8 cellular contexts compared by ENCODE assay signal in genomic region chr17:17782425-17783120, GRCh38. TPM values are rescaled to one million over a fixed set of nuclear protein-coding genes. Genes with fewer than 3 reads are reported as not detected.
DNase-seq lines count a peak whose midpoint lies in the region; ATAC-seq and TF ChIP-seq lines count a peak whose summit lies in the region.

No MANE protein-coding gene starts in this region.

- peak overlapping the region; percentile 41 to 46 for H3K4me3 ChIP-seq in prostate gland

- WGBS in prostate gland: under 1% methylated on average over 49 of the region's 73 CpGs

- peak overlapping the region; percentile 87 to 89 for H3K27ac ChIP-seq in prostate gland

- no peaks in the 10 kb centered on the region for H3K36me3 Mint-ChIP-seq in activated CD4-positive, alpha-beta memory T cell treated with anti-CD3 and anti-CD28 coated beads, Interleukin-2, amount 10 ng/mL, durations not matched to agents 7 days and 5 days (ENCODE audit: low read depth)
- H3K36me3 Mint-ChIP-seq in glutamatergic neuron (ENCODE audit: unreplicated experiment): no peaks in the 10 kb centered on the region

- peak overlapping the region; percentile 67 for H3K4me3 Mint-ChIP-seq in activated CD4-positive, alpha-beta memory T cell treated with anti-CD3 and anti-CD28 coated beads, Interleukin-2, amount 10 ng/mL, durations not matched to agents 7 days and 5 days
- H3K4me3 Mint-ChIP-seq in glutamatergic neuron (ENCODE audit: unreplicated experiment): peak overlapping the region; percentile 86

- ATAC-seq in HG02798 (IDR thresholded peaks at IDR 0.05; ENCODE audit: poor library complexity, unreplicated experiment) (peak; percentile 9), HG03159 (IDR thresholded peaks at IDR 0.05; ENCODE audit: unreplicated experiment) (no peak), HG02571 (IDR thresholded peaks at IDR 0.05; ENCODE audit: unreplicated experiment) (no peak), GM21529 (IDR thresholded peaks at IDR 0.05; ENCODE audit: unreplicated experiment) (no peak)

- peaks cover 9% of the 10 kb centered on the region for H3K4me1 Mint-ChIP-seq in activated CD4-positive, alpha-beta memory T cell treated with anti-CD3 and anti-CD28 coated beads, Interleukin-2, amount 10 ng/mL, durations not matched to agents 7 days and 5 days
- H3K4me1 Mint-ChIP-seq in glutamatergic neuron (ENCODE audit: low read depth, unreplicated experiment): peaks cover 39% of the 10 kb centered on the region

- H3K36me3 ChIP-seq in ES-I3 (ENCODE audit: insufficient read depth, low read length) (no peaks in the 10 kb centered on the region), prostate gland (no peaks in the 10 kb centered on the region)

- no peak for TF ChIP-seq CTCF in glutamatergic neuron (IDR thresholded peaks at IDR 0.05; ENCODE audit: partially characterized antibody, unreplicated experiment)
- TF ChIP-seq CTCF in prostate gland (IDR thresholded peaks at IDR 0.05): no peak

- intact Hi-C loops in prostate gland (cut with DNase I): no loop called here

- no peak for TF ChIP-seq POLR2A in prostate gland (IDR thresholded peaks at IDR 0.05)

- DNase-seq in activated CD4-positive, alpha-beta memory T cell treated with anti-CD3 and anti-CD28 coated beads, Interleukin-2, amount 10 ng/mL, durations not matched to agents 7 days and 5 days: no peak
- peak; percentile 75 for DNase-seq in glutamatergic neuron
- no peak for DNase-seq in prostate gland (ENCODE audit: low spot score)

- H3K4me1 ChIP-seq in ES-I3 (ENCODE audit: insufficient read depth, low read length) (peaks cover 26% of the 10 kb centered on the region), prostate gland (replicated peaks) (peaks cover 38% of the 10 kb centered on the region)

- CTCF ChIA-PET in activated CD4-positive, alpha-beta memory T cell treated with anti-CD3 and anti-CD28 coated beads, Interleukin-2, amount 10 ng/mL, durations not matched to agents 7 days and 5 days (lab: Charles Lee): interaction anchor here (0.8 kb wide), 1 partner anchor 11 kb away, joined by 4 read pairs; no protein-coding TSS in a partner anchor

- peak overlapping the region; percentile 68 for H3K9ac ChIP-seq in ES-I3 (ENCODE audit: low read depth, low read length)

- H3K27me3 ChIP-seq in prostate gland (replicated peaks; ENCODE audit: insufficient read depth): no peaks in the 10 kb centered on the region

- H3K27me3 Mint-ChIP-seq in activated CD4-positive, alpha-beta memory T cell treated with anti-CD3 and anti-CD28 coated beads, Interleukin-2, amount 10 ng/mL, durations not matched to agents 7 days and 5 days: peaks cover 20% of the 10 kb centered on the region
- H3K27me3 Mint-ChIP-seq in glutamatergic neuron (ENCODE audit: unreplicated experiment): peaks cover 11% of the 10 kb centered on the region

- POLR2A ChIA-PET in activated CD4-positive, alpha-beta memory T cell treated with anti-CD3 and anti-CD28 coated beads, Interleukin-2, amount 10 ng/mL, durations not matched to agents 7 days and 5 days (lab: Charles Lee): interaction anchor here (2.3 kb wide), 1 partner anchor 10 kb away, joined by 6 read pairs; no protein-coding TSS in a partner anchor

- H3K9me3 ChIP-seq in ES-I3 (ENCODE audit: control insufficient read depth, insufficient read depth, low read length): no peaks in the 10 kb centered on the region
- H3K9me3 ChIP-seq in prostate gland: no peaks in the 10 kb centered on the region

- H3K9me3 Mint-ChIP-seq in activated CD4-positive, alpha-beta memory T cell treated with anti-CD3 and anti-CD28 coated beads, Interleukin-2, amount 10 ng/mL, durations not matched to agents 7 days and 5 days: no peaks in the 10 kb centered on the region
- H3K9me3 Mint-ChIP-seq in glutamatergic neuron (ENCODE audit: unreplicated experiment): peaks cover 15% of the 10 kb centered on the region

- no peak overlapping the region for H3K27ac Mint-ChIP-seq in activated CD4-positive, alpha-beta memory T cell treated with anti-CD3 and anti-CD28 coated beads, Interleukin-2, amount 10 ng/mL, durations not matched to agents 7 days and 5 days
- H3K27ac Mint-ChIP-seq in glutamatergic neuron (ENCODE audit: unreplicated experiment): peak overlapping the region; percentile 86

RNA-seq across cellular contexts. Expression of gene SREBF1, which starts 54.2 kb away (rescaled TPM):
- 100 to 1,000 TPM; 177 to 186 TPM for total RNA-seq in activated CD4-positive, alpha-beta memory T cell treated with anti-CD3 and anti-CD28 coated beads, Interleukin-2, amount 10 ng/mL, durations not matched to agents 7 days and 5 days
- total RNA-seq in glutamatergic neuron (ENCODE audit: unreplicated experiment) (365 TPM), prostate gland (100 to 1,000 TPM; 134 to 299 TPM)
